ENCODE assay signal across 24 cellular contexts in genomic region chr6:73435236-73435635, GRCh38. TPM values are rescaled to one million over a fixed set of nuclear protein-coding genes. Genes with fewer than 3 reads are reported as not detected.
DNase-seq lines count a peak whose midpoint lies in the region; ATAC-seq, FAIRE-seq and TF ChIP-seq lines count a peak whose summit lies in the region.
"Had no signal": no experiment of that assay in that cellular context is flagged by ENCODE, and none has a peak within 500 bp of the region (broad histone marks: within the 10 kb centered on the region; RNA-seq: fewer than 3 reads in every experiment).

No MANE protein-coding gene starts in this region.

- no peaks in the 10 kb centered on the region; the same call in 1 of the 2 replicates for H3K79me2 ChIP-seq in HCT116 (ENCODE audit: insufficient read depth, low read length)

- no TSS peak for BruUV-seq in HCT116 (replicated peaks; lab: Mats Ljungman, UMichigan)

- H3K4me1 Mint-ChIP-seq in T-helper 1 cell treated with Interleukin-12 subunit alpha and Interleukin-12 subunit beta and Interleukin-4 antibody, amounts not matched to agents 30 μg/mL and 1 μg/mL, for 36 hours (ENCODE audit: low read depth): peaks cover 30% of the 10 kb centered on the region

- H2AFZ ChIP-seq in HCT116 (ENCODE audit: low read depth, low read length, poor library complexity, severe bottlenecking): peak overlapping the region; percentile 16
- H2AFZ ChIP-seq: GM23248 had no signal

- H3K4me3 ChIP-seq in HCT116 (replicated peaks in 1 of 2; ENCODE audit: low read depth in 1 of 2, low read length in 2 of 2): no peak overlapping the region
- H3K4me3 ChIP-seq in body of pancreas: no peak overlapping the region
- H3K4me3 ChIP-seq in pancreas: no peak overlapping the region
- H3K4me3 ChIP-seq: BLaER1, GM12878, GM23248 had no signal

- ATAC-seq in HCT116 (no peak), body of pancreas (peak; percentile 71), pancreas (peak; percentile 63 to 80 (median 69))
- ATAC-seq: CD8-positive, alpha-beta T cell; GM12878 had no signal

- no peak for FAIRE-seq in pancreas (lab: Jason Lieb, UNC)
- FAIRE-seq: A204.1, GM12878, GM18507, H1 had no signal

- H3K9me3 ChIP-seq in HCT116 (ENCODE audit: control insufficient read depth in 1 of 2, insufficient read depth in 1 of 2, low read depth in 1 of 2, low read length in 2 of 2) (no peaks in the 10 kb centered on the region), body of pancreas (no peaks in the 10 kb centered on the region), pancreas (no peaks in the 10 kb centered on the region)
- H3K9me3 ChIP-seq: BLaER1, Caco-2 had no signal

- TF ChIP-seq RAD21 in HCT116 (IDR thresholded peaks at IDR 0.05; ENCODE audit: low read depth): no peak

- 30 to 47% methylated on average over 3 of the region's 3 CpGs for WGBS in body of pancreas, 2 donors
- WGBS in pancreas, 2 donors: 42 to 46% methylated on average over 3 of the region's 3 CpGs

- no peaks in the 10 kb centered on the region for H3K27me3 ChIP-seq in HCT116 (ENCODE audit: insufficient read depth, low read length)
- H3K27me3 ChIP-seq in body of pancreas: no peaks in the 10 kb centered on the region
- no peaks in the 10 kb centered on the region for H3K27me3 ChIP-seq in pancreas
- H3K27me3 ChIP-seq: BLaER1 had no signal

- no peak overlapping the region for H3K4me2 ChIP-seq in HCT116 (ENCODE audit: low read length)
- H3K4me2 ChIP-seq: BLaER1 had no signal

- peak overlapping the region; percentile 24 for H3K27ac Mint-ChIP-seq in T-helper 1 cell treated with Interleukin-12 subunit alpha and Interleukin-12 subunit beta and Interleukin-4 antibody, amounts not matched to agents 30 μg/mL and 1 μg/mL, for 36 hours
- H3K27ac Mint-ChIP-seq: B cell; CD4-positive, CD25-positive, alpha-beta regulatory T cell; CD8-positive, alpha-beta T cell had no signal

- H3K9ac ChIP-seq in HCT116 (ENCODE audit: low read length): no peak overlapping the region
- H3K9ac ChIP-seq: BLaER1, GM23248 had no signal

- CTCF ChIA-PET in HCT116 (lab: Charles Lee): no interaction called here

- no peaks in the 10 kb centered on the region for H3K9me3 Mint-ChIP-seq in T-helper 1 cell treated with Interleukin-12 subunit alpha and Interleukin-12 subunit beta and Interleukin-4 antibody, amounts not matched to agents 30 μg/mL and 1 μg/mL, for 36 hours
- H3K9me3 Mint-ChIP-seq: CD4-positive, CD25-positive, alpha-beta regulatory T cell; CD8-positive, alpha-beta T cell had no signal

- no peaks in the 10 kb centered on the region for H3K9me2 ChIP-seq in HCT116 (ENCODE audit: insufficient read depth)

- RAD21 ChIA-PET in HCT116 (lab: Charles Lee; ENCODE audit: low non-redundant PET in 1 of 2, low total read pairs in 2 of 2, uncharacterized antibody in 2 of 2, unreplicated experiment in 2 of 2): no interaction called here

- no peak overlapping the region for H3K4me3 Mint-ChIP-seq in T-helper 1 cell treated with Interleukin-12 subunit alpha and Interleukin-12 subunit beta and Interleukin-4 antibody, amounts not matched to agents 30 μg/mL and 1 μg/mL, for 36 hours
- H3K4me3 Mint-ChIP-seq: B cell; CD4-positive, CD25-positive, alpha-beta regulatory T cell; CD8-positive, alpha-beta T cell had no signal

- H3K4me1 ChIP-seq in HCT116 (ENCODE audit: control insufficient read depth in 1 of 2, insufficient read depth in 2 of 2, low read length in 2 of 2) (no peaks in the 10 kb centered on the region), body of pancreas (no peaks in the 10 kb centered on the region), pancreas (no peaks in the 10 kb centered on the region)
- H3K4me1 ChIP-seq: BLaER1, Caco-2 had no signal

- no peaks in the 10 kb centered on the region for H3K27me3 Mint-ChIP-seq in T-helper 1 cell treated with Interleukin-12 subunit alpha and Interleukin-12 subunit beta and Interleukin-4 antibody, amounts not matched to agents 30 μg/mL and 1 μg/mL, for 36 hours (ENCODE audit: low read depth)
- H3K27me3 Mint-ChIP-seq: B cell; CD4-positive, CD25-positive, alpha-beta regulatory T cell had no signal

- TF ChIP-seq CTCF in HCT116 (IDR thresholded peaks at IDR 0.05 in 2 of 3, conservative IDR thresholded peaks at IDR 0.05 in 1 of 3; ENCODE audit: borderline replicate concordance in 1 of 3, insufficient read depth in 1 of 3, low read depth in 2 of 3, low read length in 2 of 3) (no peak), body of pancreas (IDR thresholded peaks at IDR 0.05) (no peak), pancreas (IDR thresholded peaks at IDR 0.05) (no peak)

- intact Hi-C loops in HCT116 (cut with micrococcal nuclease) (no loop called here), body of pancreas (cut with DNase I) (no loop called here), pancreas (cut with DNase I) (no loop called here)

- DNase-seq in T-helper 1 cell (no peak), HCT116 (ENCODE audit: low read depth, low spot score) (no peak), body of pancreas (no peak), pancreas (no peak), NCI-H1930 (lab: John Stamatoyannopoulos, UW) (no peak), foreskin melanocyte (no peak)
- DNase-seq: Caco-2; CD4-positive, CD25-positive, alpha-beta regulatory T cell; CD8-positive, alpha-beta T cell; DMS153; EL; GDM1; GM23248; H7; HCEC 1CT had no signal

- no peaks in the 10 kb centered on the region for H3K36me3 ChIP-seq in HCT116 (ENCODE audit: control insufficient read depth in 1 of 2, insufficient read depth in 2 of 2, low read length in 2 of 2)
- H3K36me3 ChIP-seq in body of pancreas (replicated peaks in 1 of 2; ENCODE audit: insufficient read depth in 1 of 2, low read depth in 2 of 2): no peaks in the 10 kb centered on the region
- H3K36me3 ChIP-seq in pancreas: no peaks in the 10 kb centered on the region

- TF ChIP-seq POLR2A in HCT116 (IDR thresholded peaks at IDR 0.05; ENCODE audit: borderline replicate concordance, extremely low read depth, insufficient read depth, insufficient read length) (no peak), body of pancreas (IDR thresholded peaks at IDR 0.05) (no peak)

- H3K27ac ChIP-seq in HCT116 (ENCODE audit: low read depth, low read length) (no peak overlapping the region), body of pancreas (no peak overlapping the region), pancreas (no peak overlapping the region)
- H3K27ac ChIP-seq: 22Rv1, BLaER1, C4-2B, GM23248 had no signal

- peaks cover 32% of the 10 kb centered on the region for H3K36me3 Mint-ChIP-seq in T-helper 1 cell treated with Interleukin-12 subunit alpha and Interleukin-12 subunit beta and Interleukin-4 antibody, amounts not matched to agents 30 μg/mL and 1 μg/mL, for 36 hours (ENCODE audit: low read depth)

- no peaks in the 10 kb centered on the region for H4K20me1 ChIP-seq in HCT116 (ENCODE audit: insufficient read depth)

- POLR2A ChIA-PET in HCT116 (lab: Charles Lee): no interaction called here

TF ChIP-seq in HCT116, 20 proteins besides CTCF, POLR2A, EP300 and RAD21 (continues in another document):
- TF ChIP-seq MAX (IDR thresholded peaks at IDR 0.05) (no peak), ZFX (IDR thresholded peaks at IDR 0.05) (no peak), FOSL1 (IDR thresholded peaks at IDR 0.05; ENCODE audit: low read depth) (no peak), TCF7L2 (IDR thresholded peaks at IDR 0.05; ENCODE audit: borderline replicate concordance, extremely low read depth, insufficient read depth, insufficient read length) (no peak), POLR2AphosphoS5 (IDR thresholded peaks at IDR 0.05; ENCODE audit: low read depth, low read length) (no peak), SRF (IDR thresholded peaks at IDR 0.05; ENCODE audit: low read depth) (no peak), CBX3 (IDR thresholded peaks at IDR 0.05; ENCODE audit: low read depth) (no peak), JUND (IDR thresholded peaks at IDR 0.05) (no peak), ATF3 (IDR thresholded peaks at IDR 0.05) (no peak), YY1 (IDR thresholded peaks at IDR 0.05; ENCODE audit: extremely low read depth, insufficient replicate concordance, low read depth, low read length) (no peak), EZH2 (IDR thresholded peaks at IDR 0.05) (no peak), ELF1 (IDR thresholded peaks at IDR 0.05; ENCODE audit: borderline replicate concordance, low read depth) (no peak)
- TF ChIP-seq, protein P1, sequence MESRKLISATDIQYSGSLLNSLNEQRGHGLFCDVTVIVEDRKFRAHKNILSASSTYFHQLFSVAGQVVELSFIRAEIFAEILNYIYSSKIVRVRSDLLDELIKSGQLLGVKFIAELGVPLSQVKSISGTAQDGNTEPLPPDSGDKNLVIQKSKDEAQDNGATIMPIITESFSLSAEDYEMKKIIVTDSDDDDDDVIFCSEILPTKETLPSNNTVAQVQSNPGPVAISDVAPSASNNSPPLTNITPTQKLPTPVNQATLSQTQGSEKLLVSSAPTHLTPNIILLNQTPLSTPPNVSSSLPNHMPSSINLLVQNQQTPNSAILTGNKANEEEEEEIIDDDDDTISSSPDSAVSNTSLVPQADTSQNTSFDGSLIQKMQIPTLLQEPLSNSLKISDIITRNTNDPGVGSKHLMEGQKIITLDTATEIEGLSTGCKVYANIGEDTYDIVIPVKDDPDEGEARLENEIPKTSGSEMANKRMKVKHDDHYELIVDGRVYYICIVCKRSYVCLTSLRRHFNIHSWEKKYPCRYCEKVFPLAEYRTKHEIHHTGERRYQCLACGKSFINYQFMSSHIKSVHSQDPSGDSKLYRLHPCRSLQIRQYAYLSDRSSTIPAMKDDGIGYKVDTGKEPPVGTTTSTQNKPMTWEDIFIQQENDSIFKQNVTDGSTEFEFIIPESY (IDR thresholded peaks at IDR 0.05; ENCODE audit: extremely low read depth, insufficient replicate concordance, low read length): no peak

RNA-seq across cellular contexts. Expression of gene CGAS, which starts 16.9 kb away (rescaled TPM):
- total RNA-seq in HCT116 (2021; ENCODE audit: unreplicated experiment): 0.27 TPM
- not detected in 2 replicates for polyA plus RNA-seq in HCT116 (2012)
- 1 to 10 TPM; 3.1 to 4.0 TPM for total RNA-seq in body of pancreas
- 1 to 10 TPM in 5 of 6 donors, under 1 TPM in 1; 0.97 to 2.9 (median 1.4) TPM for total RNA-seq in pancreas
- polyA plus RNA-seq in pancreas: under 1 TPM; 0.70 to 0.84 TPM

RNA-seq across cellular contexts. Expression of gene MTO1, which starts 26.3 kb away (rescaled TPM):
- total RNA-seq in HCT116 (2021; ENCODE audit: unreplicated experiment) (40.1 TPM), body of pancreas (10 to 100 TPM; 13.7 to 17.8 TPM), pancreas (10 to 100 TPM in 4 of 6 donors, 1 to 10 TPM in 2; 8.9 to 14.7 (median 10.6) TPM)
- polyA plus RNA-seq in HCT116 (2012): 27.3 and 30.4 TPM in 2 replicates
- 10 to 100 TPM in 1 of 2 donors, 1 to 10 TPM in 1; 8.8 to 11.4 TPM for polyA plus RNA-seq in pancreas

RNA-seq across cellular contexts. Expression of gene DDX43, which starts 40.6 kb away (rescaled TPM):
- total RNA-seq in HCT116 (2021; ENCODE audit: unreplicated experiment): not detected
- not detected in 2 replicates for polyA plus RNA-seq in HCT116 (2012)
- 1 to 10 TPM in 1 of 2 donors, under 1 TPM in 1; 0.26 to 3.0 TPM for total RNA-seq in body of pancreas
- total RNA-seq in pancreas: under 1 TPM in 5 of 6 donors, not detected in 1; 0.28 to 0.55 (median 0.51) TPM
- 1 to 10 TPM in 1 of 2 donors, under 1 TPM in 1; 0.95 to 1.6 TPM for polyA plus RNA-seq in pancreas
- total RNA-seq: Caco-2, GM12878, H1 had no signal
